ENCODE assay signal across 18 cellular contexts in the genomic region with DNA sequence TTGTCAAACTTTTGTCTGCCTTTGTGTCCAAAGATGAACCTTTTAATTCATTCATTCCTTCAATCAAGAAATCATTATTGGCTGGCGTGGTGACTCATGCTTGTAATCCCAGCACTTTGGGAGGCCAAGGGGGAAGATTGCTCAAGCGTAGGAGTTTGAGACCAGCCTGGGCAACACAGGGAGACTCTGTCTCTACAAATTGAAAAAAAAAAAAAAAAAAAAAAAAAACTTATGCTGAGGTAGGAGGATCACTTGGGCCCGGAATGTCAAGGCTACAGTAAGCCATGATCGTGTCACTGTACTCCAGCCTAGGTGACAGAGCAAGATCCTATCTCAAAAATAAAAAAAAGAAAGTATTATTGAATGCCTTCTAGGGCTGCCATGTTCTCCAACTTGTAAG. TPM values are rescaled to one million over a fixed set of nuclear protein-coding genes. Genes with fewer than 3 reads are reported as not detected.
DNase-seq lines count a peak whose midpoint lies in the region; ATAC-seq, FAIRE-seq and TF ChIP-seq lines count a peak whose summit lies in the region.
"Had no signal": no experiment of that assay in that cellular context is flagged by ENCODE, and none has a peak within 500 bp of the region (broad histone marks: within the 10 kb centered on the region; RNA-seq: fewer than 3 reads in every experiment).

No MANE protein-coding gene starts in this region.

- H3K9me3 ChIP-seq in Peyer's patch (no peaks in the 10 kb centered on the region), prostate gland (no peaks in the 10 kb centered on the region)
- H3K9me3 ChIP-seq: BLaER1, psoas muscle had no signal

- WGBS in prostate gland, result 69% methylated on average over 4 of the region's 4 CpGs

- no peak overlapping the region for H3K4me3 ChIP-seq in Peyer's patch
- no peak overlapping the region for H3K4me3 ChIP-seq in prostate gland
- H3K4me3 ChIP-seq: BLaER1, psoas muscle had no signal

- intact Hi-C loops in prostate gland (cut with DNase I), result no loop called here

- H3K36me3 ChIP-seq in Peyer's patch (no peaks in the 10 kb centered on the region), prostate gland (no peaks in the 10 kb centered on the region)
- H3K36me3 ChIP-seq: BLaER1 had no signal

- H3K27ac ChIP-seq in Peyer's patch, result peak overlapping the region in 3 of 4 donors; percentile 43 to 79 (median 71)
- peak overlapping the region; percentile 37 to 56 for H3K27ac ChIP-seq in prostate gland
- H3K27ac ChIP-seq: BLaER1, psoas muscle had no signal

- ATAC-seq in esophagus mucosa (peak; percentile 53), HG03095 (IDR thresholded peaks at IDR 0.05; ENCODE audit: unreplicated experiment) (no peak)

- FAIRE-seq in frontal cortex (lab: Jason Lieb, UNC), result no peak
- FAIRE-seq: GM18507 had no signal

- H3K4me1 ChIP-seq in Peyer's patch (peaks cover 0 to 19% (median 0%) of the 10 kb centered on the region in 4 donors), prostate gland (replicated peaks) (no peaks in the 10 kb centered on the region)
- H3K4me1 ChIP-seq: psoas muscle had no signal

- DNase-seq in ELR (ENCODE audit: low read depth) (peak; percentile 37), Peyer's patch (no peak), prostate gland (ENCODE audit: low spot score) (no peak), NCI-H187 treated with DMSO at 0.1 percent for 48 hours (lab: John Stamatoyannopoulos, UW) (no peak), inferior parietal cortex (ENCODE audit: extremely low spot score) (no peak), frontal cortex (ENCODE audit: low spot score in 2 of 2) (no peak)
- DNase-seq: activated CD4-positive, alpha-beta T cell treated with anti-CD3 and anti-CD28 coated beads for 48 hours; activated T-cell treated with anti-CD3 and anti-CD28 coated beads, Interleukin-2, amount 50 U/mL, for 48 hours; GDM1; NCI-H1930; NK-92 treated with Interleukin-12 subunit alpha and Interleukin-12 subunit beta, amount 100 ng/mL, for 24 hours; psoas muscle; stimulated activated CD4-positive, alpha-beta T cell treated with anti-CD3 and anti-CD28 coated beads, Interleukin-4, amount 100 ng/mL, for 24 hours; stimulated activated naive CD4-positive, alpha-beta T cell treated with Interleukin-2 at 50 U/mL for 16 hours had no signal

- no peaks in the 10 kb centered on the region for H3K27me3 ChIP-seq in Peyer's patch
- H3K27me3 ChIP-seq in prostate gland (replicated peaks; ENCODE audit: insufficient read depth), result no peaks in the 10 kb centered on the region
- H3K27me3 ChIP-seq: BLaER1 had no signal

- TF ChIP-seq POLR2A in Peyer's patch (IDR thresholded peaks at IDR 0.05) (no peak), prostate gland (IDR thresholded peaks at IDR 0.05) (no peak)

- TF ChIP-seq CTCF in Peyer's patch (IDR thresholded peaks at IDR 0.05) (no peak), prostate gland (IDR thresholded peaks at IDR 0.05) (no peak)

RNA-seq across cellular contexts. Expression of gene CXADR, which starts 51.3 kb away (rescaled TPM):
- total RNA-seq in Peyer's patch (100 to 1,000 TPM in 3 of 4 donors, 1 to 10 TPM in 1; 5.0 to 198 (median 106) TPM), esophagus mucosa (34.9 TPM), prostate gland (100 to 1,000 TPM in 1 of 2 donors, 10 to 100 TPM in 1; 93.0 to 127 TPM), frontal cortex (405 TPM)
